Comparison of ENCODE assay signal across 8 cellular contexts in genomic region chr17:67825627-67826588, GRCh38. TPM values are rescaled to one million over a fixed set of nuclear protein-coding genes. Genes with fewer than 3 reads are reported as not detected.
DNase-seq lines count a peak whose midpoint lies in the region; ATAC-seq and TF ChIP-seq lines count a peak whose summit lies in the region.
"Not testable (repeated sequence)": the region's sequence is repeated elsewhere in the genome, so short reads cannot be mapped to it uniquely, and the experiment has no call there.

No MANE protein-coding gene starts in this region.

- H3K4me1 Mint-ChIP-seq in activated naive CD8-positive, alpha-beta T cell treated with anti-CD3 and anti-CD28 coated beads, Interleukin-2, amount 50 U/mL, for 24 hours, result peaks cover 43% of the 10 kb centered on the region

- CTCF ChIA-PET in HEK293 (lab: Yijun Ruan, JAX), result interaction anchor here (0.6 to 1.3 kb wide), 2 partner anchors 26 to 49 kb away, joined by 3 to 9 read pairs; no protein-coding TSS in a partner anchor

- H3K36me3 ChIP-seq in HEK293 (ENCODE audit: control insufficient read depth in 2 of 2, insufficient read depth in 1 of 2, low read length in 2 of 2); stomach smooth muscle (ENCODE audit: control insufficient read depth in 2 of 2, insufficient read depth in 2 of 2, low read length in 2 of 2): not testable (repeated sequence)
- H3K36me3 ChIP-seq in MG63, result peaks cover 21% of the 10 kb centered on the region

- peak overlapping the region; percentile 87 for H3K27ac ChIP-seq in HEK293 (ENCODE audit: extremely low read depth, low read depth, low read length)
- H3K27ac ChIP-seq in stomach smooth muscle (ENCODE audit: low read length), result not testable (repeated sequence)

- intact Hi-C loops in Right ventricle myocardium inferior (cut with DNase I), result loop anchor here (2.0 kb wide), 1 partner anchor 61 kb away; no protein-coding TSS in a partner anchor

- H3K27ac Mint-ChIP-seq in activated naive CD8-positive, alpha-beta T cell treated with anti-CD3 and anti-CD28 coated beads, Interleukin-2, amount 50 U/mL, for 24 hours, result peak overlapping the region; percentile 94

- H3K9ac ChIP-seq in stomach smooth muscle (ENCODE audit: low read length in 2 of 2), result peak overlapping the region; percentile 73 to 79

- H3K9me3 Mint-ChIP-seq in activated naive CD8-positive, alpha-beta T cell treated with anti-CD3 and anti-CD28 coated beads, Interleukin-2, amount 50 U/mL, for 24 hours, result not testable (repeated sequence)

- H3K4me3 Mint-ChIP-seq in activated naive CD8-positive, alpha-beta T cell treated with anti-CD3 and anti-CD28 coated beads, Interleukin-2, amount 50 U/mL, for 24 hours, result peak overlapping the region; percentile 95

- peaks cover 18% of the 10 kb centered on the region for H3K4me1 ChIP-seq in HEK293 (ENCODE audit: control insufficient read depth, insufficient read depth, low read length)
- H3K4me1 ChIP-seq in stomach smooth muscle (ENCODE audit: control insufficient read depth, insufficient read depth, low read length), result peaks cover 13% of the 10 kb centered on the region

- peak; percentile 34 for ATAC-seq in activated naive CD8-positive, alpha-beta T cell treated with anti-CD3 and anti-CD28 coated beads, Interleukin-2, amount 50 U/mL, for 24 hours
- peak; percentile 18 for ATAC-seq in Right ventricle myocardium inferior

- not testable (repeated sequence) for H3K27me3 Mint-ChIP-seq in activated naive CD8-positive, alpha-beta T cell treated with anti-CD3 and anti-CD28 coated beads, Interleukin-2, amount 50 U/mL, for 24 hours

- 0 out of 2 replicates have a peak, but pooled peaks have one; percentile 10 for TF ChIP-seq CTCF in HEK293 (tag by site-specific recombination; IDR thresholded peaks at IDR 0.05)

- DNase-seq in GDM1 (lab: John Stamatoyannopoulos, UW), result peak; percentile 25
- peak; percentile 61 for DNase-seq in MG63
- DNase-seq in T-helper 2 cell, result peak; percentile 15 to 87 (median 52)
- peak; percentile 51 for DNase-seq in activated naive CD8-positive, alpha-beta T cell treated with anti-CD3 and anti-CD28 coated beads, Interleukin-2, amount 50 U/mL, for 24 hours
- DNase-seq in Right ventricle myocardium inferior (ENCODE audit: missing footprints), result peak; percentile 76
- DNase-seq in nucleus accumbens (lab: John Stamatoyannopoulos, UW), result peak in 45 of 56 donors; percentile 9 to 81 (median 57)

- not testable (repeated sequence) for H3K9me3 ChIP-seq in HEK293 (ENCODE audit: control insufficient read depth, insufficient read depth, low read depth, low read length); MG63; stomach smooth muscle (ENCODE audit: control insufficient read depth in 2 of 2, low read length in 2 of 2)

- POLR2A ChIA-PET in HEK293 (lab: Yijun Ruan, JAX), result interaction anchor here (1.4 to 1.6 kb wide), 2 partner anchors 23 to 26 kb away, joined by 7 to 10 read pairs; no protein-coding TSS in a partner anchor

- not testable (repeated sequence) for H3K27me3 ChIP-seq in MG63; stomach smooth muscle (ENCODE audit: control insufficient read depth in 1 of 2, insufficient read depth in 2 of 2, low read length in 2 of 2)

- H3K4me3 ChIP-seq in HEK293 (ENCODE audit: low read depth, low read length) (peak overlapping the region; percentile 72), MG63 (peak overlapping the region; percentile 78), stomach smooth muscle (ENCODE audit: low read length in 2 of 2) (peak overlapping the region; percentile 89 to 93)

- not testable (repeated sequence) for H3K36me3 Mint-ChIP-seq in activated naive CD8-positive, alpha-beta T cell treated with anti-CD3 and anti-CD28 coated beads, Interleukin-2, amount 50 U/mL, for 24 hours (ENCODE audit: low read depth)

TF ChIP-seq in HEK293, 187 proteins besides CTCF, POLR2A, EP300 and RAD21 (continues in another document):
- TF ChIP-seq ZNF335 (tag by site-specific recombination; conservative IDR thresholded peaks at IDR 0.05), result 0 out of 2 replicates have a peak, but pooled peaks have one; percentile 31
- TF ChIP-seq ZXDB (tag by site-specific recombination; IDR thresholded peaks at IDR 0.05), result peak; percentile 26; the same call in 1 of the 2 replicates
- TF ChIP-seq KLF9 (tag by site-specific recombination; IDR thresholded peaks at IDR 0.05; ENCODE audit: low read depth), result peak; percentile 75
- peak; percentile 47; the same call in 1 of the 2 replicates for TF ChIP-seq KLF7 (tag by site-specific recombination; IDR thresholded peaks at IDR 0.05; ENCODE audit: borderline replicate concordance)
- TF ChIP-seq ZNF2 (tag by site-specific recombination; IDR thresholded peaks at IDR 0.05), result 0 out of 2 replicates have a peak, but pooled peaks have one; percentile 20
- peak; percentile 64; the same call in 1 of the 2 replicates for TF ChIP-seq ZNF777 (tag by site-specific recombination; IDR thresholded peaks at IDR 0.05; ENCODE audit: borderline replicate concordance)
- peak; percentile 72 for TF ChIP-seq GLIS2 (tag by site-specific recombination; IDR thresholded peaks at IDR 0.05)
- peak; percentile 33; the same call in 1 of the 2 replicates for TF ChIP-seq OSR2 (tag by site-specific recombination; IDR thresholded peaks at IDR 0.05)
- TF ChIP-seq ZFP69B (tag by site-specific recombination; IDR thresholded peaks at IDR 0.05), result 0 out of 2 replicates have a peak, but pooled peaks have one; percentile 24
- 0 out of 2 replicates have a peak, but pooled peaks have one; percentile 23 for TF ChIP-seq ZNF423 (tag by site-specific recombination; IDR thresholded peaks at IDR 0.05)
- 0 out of 2 replicates have a peak, but pooled peaks have one; percentile 79 for TF ChIP-seq ZNF645 (tag by site-specific recombination; IDR thresholded peaks at IDR 0.05)
- TF ChIP-seq SP2 (tag by site-specific recombination; IDR thresholded peaks at IDR 0.05), result peak; percentile 21; the same call in 1 of the 2 replicates
- TF ChIP-seq PRDM4 (tag by site-specific recombination; IDR thresholded peaks at IDR 0.05), result 0 out of 2 replicates have a peak, but pooled peaks have one; percentile 32
- peak; percentile 77 for TF ChIP-seq EGR2 (tag by site-specific recombination; IDR thresholded peaks at IDR 0.05; ENCODE audit: low read depth)
- peak; percentile 74 for TF ChIP-seq PATZ1 (tag by site-specific recombination; IDR thresholded peaks at IDR 0.05)
- TF ChIP-seq GLIS1 (tag by site-specific recombination; IDR thresholded peaks at IDR 0.05), result peak; percentile 63
- TF ChIP-seq SP3 (tag by site-specific recombination; IDR thresholded peaks at IDR 0.05), result peak; percentile 73

RNA-seq across cellular contexts. Expression of gene BPTF, which starts 0.6 kb away (rescaled TPM):
- total RNA-seq in MG63 (2014; rRNA removed; shearing (Covaris generic); ENCODE audit: low replicate concordance), result 9.2 and 17.2 TPM in 2 replicates
- 72.5 TPM for total RNA-seq in Right ventricle myocardium inferior

Comparison
In these comparisons a context has a peak if more than half of its experiments do, and no peak if none do; other contexts are left out.
1. DNase-seq: peak in every context shown above with its lines; median percentile 76 in Right ventricle myocardium inferior; 61 in MG63; 57 in nucleus accumbens; 52 in T-helper 2 cell; 51 in activated naive CD8-positive, alpha-beta T cell treated with anti-CD3 and anti-CD28 coated beads, Interleukin-2, amount 50 U/mL, for 24 hours; 25 in GDM1.